29 cellular contexts compared by ENCODE assay signal in the genomic region with DNA sequence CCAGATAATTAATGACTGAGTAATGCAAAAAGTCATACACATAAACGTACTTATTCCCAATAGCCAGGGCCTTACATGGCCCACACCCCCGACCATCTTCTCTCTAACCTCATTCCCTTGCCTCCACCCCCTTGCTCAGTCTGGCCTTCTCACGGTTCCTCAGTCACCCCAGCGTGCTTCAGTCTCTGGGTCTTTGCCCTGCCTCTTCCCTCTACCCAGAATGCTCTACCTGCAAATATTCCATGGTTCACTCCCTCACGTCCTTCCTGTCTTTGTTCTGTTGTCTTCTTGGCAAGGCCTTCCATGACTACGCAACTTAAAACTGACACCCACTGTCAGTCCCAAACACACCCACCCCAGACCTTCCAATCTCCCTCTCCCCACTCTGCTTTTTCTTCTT.
"Had no signal": no experiment of that assay in that cellular context is flagged by ENCODE, and none has a peak within 500 bp of the region (broad histone marks: within the 10 kb centered on the region; RNA-seq: fewer than 3 reads in every experiment).

No MANE protein-coding gene starts in this region.

- H3K27me3 Mint-ChIP-seq: stimulated activated naive CD8-positive, alpha-beta T cell treated with anti-CD3 and anti-CD28 coated beads, Interleukin-15, Interleukin-2, amounts not matched to agents 100 ng/mL and 50 ng/mL, for 24 hours had no signal

- DNase-seq: naive thymus-derived CD4-positive, alpha-beta T cell; natural killer cell; occipital lobe; ovary; posterior cingulate gyrus; psoas muscle; right cardiac atrium; right lobe of liver; sigmoid colon; small intestine; stimulated activated CD4-positive, alpha-beta T cell treated with anti-CD3 and anti-CD28 coated beads, Interleukin-15, amount 100 ng/mL, for 24 hours; stimulated activated CD4-positive, alpha-beta T cell treated with anti-CD3 and anti-CD28 coated beads, Interleukin-2, amount 100 ng/mL, for 24 hours; stimulated activated CD4-positive, alpha-beta T cell treated with anti-CD3 and anti-CD28 coated beads, Interleukin-2, amount 100 ng/mL, for 48 hours; stimulated activated CD4-positive, alpha-beta T cell treated with anti-CD3 and anti-CD28 coated beads, Interleukin-4, amount 100 ng/mL, for 24 hours; stimulated activated naive B cell treated with anti-CD40 and anti-IgM and Interleukin-4, amounts not matched to agents 10 μg/mL and 1 μg/mL and 100 μg/mL, for 72 hours; stimulated activated naive CD4-positive, alpha-beta T cell treated with Interleukin-2 at 50 U/mL for 16 hours; stomach; thyroid gland; upper lobe of right lung; uterus had no signal

- H3K36me3 Mint-ChIP-seq: naive thymus-derived CD4-positive, alpha-beta T cell; natural killer cell; stimulated activated effector memory CD8-positive, alpha-beta T cell treated with anti-CD3 and anti-CD28 coated beads, Interleukin-12 subunit alpha, Interleukin-12 subunit beta, amount 100 ng/mL, for 72 hours; stimulated activated naive B cell treated with anti-CD40 and anti-IgM and Interleukin-4, amounts not matched to agents 10 μg/mL and 1 μg/mL and 100 μg/mL, for 72 hours; type B pancreatic cell had no signal

- H3K9ac ChIP-seq: parathyroid adenoma had no signal

- H2AFZ ChIP-seq: parathyroid adenoma had no signal

- H3K27ac Mint-ChIP-seq: naive thymus-derived CD4-positive, alpha-beta T cell; natural killer cell; nephron; progenitor cell of endocrine pancreas; stimulated activated effector memory CD8-positive, alpha-beta T cell treated with anti-CD3 and anti-CD28 coated beads, Interleukin-12 subunit alpha, Interleukin-12 subunit beta, amount 100 ng/mL, for 72 hours; stimulated activated naive B cell treated with anti-CD40 and anti-IgM and Interleukin-4, amounts not matched to agents 10 μg/mL and 1 μg/mL and 100 μg/mL, for 72 hours; stimulated activated naive CD8-positive, alpha-beta T cell treated with anti-CD3 and anti-CD28 coated beads, Interleukin-15, Interleukin-2, amounts not matched to agents 100 ng/mL and 50 ng/mL, for 24 hours; type B pancreatic cell had no signal

- H3K4me1 Mint-ChIP-seq: naive thymus-derived CD4-positive, alpha-beta T cell; natural killer cell; nephron; stimulated activated effector memory CD8-positive, alpha-beta T cell treated with anti-CD3 and anti-CD28 coated beads, Interleukin-12 subunit alpha, Interleukin-12 subunit beta, amount 100 ng/mL, for 72 hours; stimulated activated naive B cell treated with anti-CD40 and anti-IgM and Interleukin-4, amounts not matched to agents 10 μg/mL and 1 μg/mL and 100 μg/mL, for 72 hours had no signal

- H3K4me3 ChIP-seq: ovary, psoas muscle, right lobe of liver, sigmoid colon, stomach, thoracic aorta, thyroid gland, tibial nerve, upper lobe of right lung, uterus had no signal

- FAIRE-seq: small intestine had no signal

- ATAC-seq: naive thymus-derived CD4-positive, alpha-beta T cell; natural killer cell; psoas muscle; right lobe of liver; stimulated activated effector memory CD8-positive, alpha-beta T cell treated with anti-CD3 and anti-CD28 coated beads, Interleukin-12 subunit alpha, Interleukin-12 subunit beta, amount 100 ng/mL, for 72 hours; stimulated activated naive B cell treated with anti-CD40 and anti-IgM and Interleukin-4, amounts not matched to agents 10 μg/mL and 1 μg/mL and 100 μg/mL, for 72 hours; upper lobe of right lung had no signal

- H3K36me3 ChIP-seq: ovary, right lobe of liver, sigmoid colon, stomach, thoracic aorta, thyroid gland, tibial nerve, upper lobe of right lung, uterus had no signal

- H3K9me3 ChIP-seq: ovary, psoas muscle, right lobe of liver, sigmoid colon, stomach, thoracic aorta, thyroid gland, tibial nerve, upper lobe of right lung, uterus had no signal

- H3K79me2 ChIP-seq: parathyroid adenoma had no signal

- H3K4me1 ChIP-seq: parathyroid adenoma, psoas muscle, right lobe of liver, sigmoid colon, stomach, thyroid gland, tibial nerve, upper lobe of right lung, uterus had no signal

- H3K4me3 Mint-ChIP-seq: naive thymus-derived CD4-positive, alpha-beta T cell; natural killer cell; nephron; neural crest cell; stimulated activated effector memory CD8-positive, alpha-beta T cell treated with anti-CD3 and anti-CD28 coated beads, Interleukin-12 subunit alpha, Interleukin-12 subunit beta, amount 100 ng/mL, for 72 hours; stimulated activated naive B cell treated with anti-CD40 and anti-IgM and Interleukin-4, amounts not matched to agents 10 μg/mL and 1 μg/mL and 100 μg/mL, for 72 hours; stimulated activated naive CD8-positive, alpha-beta T cell treated with anti-CD3 and anti-CD28 coated beads, Interleukin-15, Interleukin-2, amounts not matched to agents 100 ng/mL and 50 ng/mL, for 24 hours; type B pancreatic cell had no signal

- H3K27ac ChIP-seq: ovary, parathyroid adenoma, psoas muscle, right lobe of liver, sigmoid colon, stomach, thoracic aorta, thyroid gland, tibial nerve, upper lobe of right lung, uterus had no signal

- H3K27me3 ChIP-seq: ovary, right lobe of liver, sigmoid colon, stomach, thyroid gland, tibial nerve, upper lobe of right lung, uterus had no signal

- H3K9me3 Mint-ChIP-seq: nephron, type B pancreatic cell had no signal
